14 cellular contexts compared by ENCODE assay signal in the genomic region with DNA sequence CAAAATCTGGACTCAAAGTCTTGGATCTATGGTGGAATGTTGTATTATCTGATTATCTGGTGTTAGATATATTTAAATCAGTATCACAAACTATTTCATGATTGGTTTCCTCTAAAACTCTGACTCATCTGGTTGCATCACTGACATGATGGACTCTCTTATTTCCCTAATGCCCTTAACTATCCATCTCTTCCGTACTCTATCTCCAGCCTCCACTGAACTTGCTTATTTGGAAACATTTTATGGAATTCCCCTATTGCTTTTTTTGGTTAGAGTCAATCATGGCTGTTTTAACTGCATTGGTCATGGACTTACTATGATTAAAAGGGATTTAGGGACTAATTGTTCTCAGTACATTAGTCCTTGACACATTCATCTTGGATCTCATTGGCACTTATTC.
DNase-seq lines count a peak whose midpoint lies in the region; ATAC-seq and TF ChIP-seq lines count a peak whose summit lies in the region.
"Had no signal": no experiment of that assay in that cellular context is flagged by ENCODE, and none has a peak within 500 bp of the region (broad histone marks: within the 10 kb centered on the region; RNA-seq: fewer than 3 reads in every experiment).

No MANE protein-coding gene starts in this region.

- H3K4me3 ChIP-seq in adrenal gland (no peak overlapping the region), fibroblast of mammary gland (ENCODE audit: control insufficient read depth, low read depth, low read length) (no peak overlapping the region), trophoblast cell (ENCODE audit: low read depth, low read length) (no peak overlapping the region)

- peak; percentile 14 for DNase-seq in A172 (ENCODE audit: low spot score)
- no peak for DNase-seq in adrenal gland
- DNase-seq in fibroblast of mammary gland (ENCODE audit: low read depth), result peak; percentile 46
- DNase-seq in trophoblast cell, result peak; percentile 2 to 50
- DNase-seq in stimulated activated CD8-positive, alpha-beta memory T cell treated with anti-CD3 and anti-CD28 coated beads, Interleukin-4, amount 100 ng/mL, for 48 hours, result no peak
- DNase-seq in mesothelial cell of epicardium (ENCODE audit: low spot score in 2 of 2, unreplicated experiment in 2 of 2), result no peak
- DNase-seq: CD8-positive, alpha-beta T cell; COR-L47; DMS153; DND-41; GDM1 had no signal

- TF ChIP-seq CTCF in adrenal gland (IDR thresholded peaks at IDR 0.05) (no peak), fibroblast of mammary gland (conservative IDR thresholded peaks at IDR 0.05; ENCODE audit: control insufficient read depth, insufficient read depth, low read depth, low read length) (no peak), mesothelial cell of epicardium (IDR thresholded peaks at IDR 0.05; ENCODE audit: unreplicated experiment) (no peak)

- peaks cover 2 to 20% of the 10 kb centered on the region in 2 donors for H3K4me1 ChIP-seq in adrenal gland (replicated peaks in 1 of 2)
- no peaks in the 10 kb centered on the region for H3K4me1 ChIP-seq in trophoblast cell (ENCODE audit: control insufficient read depth in 1 of 2, insufficient read depth in 2 of 2, low read length in 2 of 2)

- H3K4me1 Mint-ChIP-seq in mesothelial cell of epicardium, result no peaks in the 10 kb centered on the region
- H3K4me1 Mint-ChIP-seq: CD14-positive monocyte had no signal

- H3K14ac ChIP-seq in trophoblast cell (ENCODE audit: low read length), result no peak overlapping the region

- H3K4ac ChIP-seq in trophoblast cell (ENCODE audit: low read depth, low read length), result no peak overlapping the region

- H4K91ac ChIP-seq in trophoblast cell (ENCODE audit: low read depth, low read length), result no peak overlapping the region

- H3K4me3 Mint-ChIP-seq in mesothelial cell of epicardium, result no peak overlapping the region
- H3K4me3 Mint-ChIP-seq: CD14-positive monocyte; CD8-positive, alpha-beta T cell had no signal

- 30 to 55% (median 42%) methylated on average over 1 of the region's 1 CpG for WGBS in adrenal gland, 4 donors
- no CpG with 5 or more reads among the region's 1 CpG for WGBS in trophoblast cell (ENCODE audit: extremely low coverage, insufficient coverage, insufficient read length)

- H3K27ac Mint-ChIP-seq in mesothelial cell of epicardium, result no peak overlapping the region
- H3K27ac Mint-ChIP-seq: CD14-positive monocyte; CD8-positive, alpha-beta T cell had no signal

- TF ChIP-seq POLR2A in adrenal gland (IDR thresholded peaks at IDR 0.05), result no peak

- H3K9me3 Mint-ChIP-seq in mesothelial cell of epicardium, result peaks cover 4% of the 10 kb centered on the region

- H2BK120ac ChIP-seq in trophoblast cell (ENCODE audit: insufficient read depth, low read length, poor library complexity), result no peak overlapping the region

- H3K9ac ChIP-seq in trophoblast cell (ENCODE audit: low read length), result no peak overlapping the region

- H3K23ac ChIP-seq in trophoblast cell (ENCODE audit: low read length), result no peak overlapping the region

- H3K36me3 Mint-ChIP-seq in mesothelial cell of epicardium, result no peaks in the 10 kb centered on the region
- H3K36me3 Mint-ChIP-seq: CD14-positive monocyte; CD8-positive, alpha-beta T cell had no signal

- H3K27me3 ChIP-seq in adrenal gland (no peaks in the 10 kb centered on the region), trophoblast cell (ENCODE audit: insufficient read depth, low read length) (no peaks in the 10 kb centered on the region)

- intact Hi-C loops in adrenal gland (cut with DNase I), result no loop called here

- no peaks in the 10 kb centered on the region for H3K79me2 ChIP-seq in trophoblast cell (ENCODE audit: control insufficient read depth, insufficient read depth, low read length, poor library complexity)

- H4K8ac ChIP-seq in trophoblast cell (ENCODE audit: low read depth, low read length), result no peak overlapping the region

- H2BK5ac ChIP-seq in trophoblast cell (ENCODE audit: low read depth, low read length, poor library complexity), result no peak overlapping the region

- no peak overlapping the region for H3K4me2 ChIP-seq in trophoblast cell (ENCODE audit: low read length)

- no peaks in the 10 kb centered on the region for H3K36me3 ChIP-seq in adrenal gland (replicated peaks in 1 of 2)
- H3K36me3 ChIP-seq in trophoblast cell (ENCODE audit: control insufficient read depth in 1 of 2, insufficient read depth in 2 of 2, low read length in 2 of 2), result no peaks in the 10 kb centered on the region

- H3K18ac ChIP-seq in trophoblast cell (ENCODE audit: low read length), result no peak overlapping the region

- no peaks in the 10 kb centered on the region for H3K27me3 Mint-ChIP-seq in mesothelial cell of epicardium (ENCODE audit: low read depth)

- H3K79me1 ChIP-seq in trophoblast cell (ENCODE audit: low read length), result no peaks in the 10 kb centered on the region

- no peak overlapping the region for H2AFZ ChIP-seq in trophoblast cell (ENCODE audit: insufficient read depth, low read length, poor library complexity)

- no peaks in the 10 kb centered on the region for H3K9me3 ChIP-seq in adrenal gland (replicated peaks in 1 of 3)
- H3K9me3 ChIP-seq in trophoblast cell (ENCODE audit: insufficient read depth, low read depth, low read length), result no peaks in the 10 kb centered on the region

- H2AK5ac ChIP-seq in trophoblast cell (ENCODE audit: low read length), result no peak overlapping the region

- no peak for ATAC-seq in GM18517 (IDR thresholded peaks at IDR 0.05; ENCODE audit: unreplicated experiment)
- ATAC-seq: CD8-positive, alpha-beta T cell had no signal

- H4K12ac ChIP-seq in trophoblast cell (ENCODE audit: low read depth, low read length), result no peak overlapping the region

- H2BK12ac ChIP-seq in trophoblast cell (ENCODE audit: low read length), result no peak overlapping the region

- H3K27ac ChIP-seq in adrenal gland, result peak overlapping the region in 3 of 5 donors; percentile 14 to 21 (median 15)
- H3K27ac ChIP-seq in trophoblast cell (ENCODE audit: low read depth, low read length), result no peak overlapping the region
- H3K27ac ChIP-seq: HL-60 had no signal

Comparison
In these comparisons a context has a peak if more than half of its experiments do, and no peak if none do; other contexts are left out.
1. DNase-seq: peak in A172 (single experiment), fibroblast of mammary gland (single experiment) and trophoblast cell (2 of 2); none in adrenal gland (0 of 7), stimulated activated CD8-positive, alpha-beta memory T cell treated with anti-CD3 and anti-CD28 coated beads, Interleukin-4, amount 100 ng/mL, for 48 hours (single experiment) and mesothelial cell of epicardium (0 of 2).